2 cellular contexts compared by ENCODE assay signal in genomic region chr12:104175726-104176247, GRCh38.
TF ChIP-seq lines count a peak whose summit lies in the region.

No MANE protein-coding gene starts in this region.

TF ChIP-seq in GM12891, 5 proteins besides CTCF, POLR2A, EP300 and RAD21:
- TF ChIP-seq PAX5 (IDR thresholded peaks at IDR 0.05; ENCODE audit: insufficient read depth, low read length, severe bottlenecking) = no peak
- TF ChIP-seq SPI1 (IDR thresholded peaks at IDR 0.05; ENCODE audit: low read depth, low read length) = peak; percentile 81
- TF ChIP-seq POU2F2 (IDR thresholded peaks at IDR 0.05; ENCODE audit: low read depth, low read length) = no peak
- no peak for TF ChIP-seq POLR2AphosphoS5 (IDR thresholded peaks at IDR 0.05; ENCODE audit: low read depth, low read length)
TF ChIP-seq in GM12891: peak in this region for 1.

TF ChIP-seq in HepG2, 621 proteins besides CTCF, POLR2A, EP300 and RAD21:
- no peak for TF ChIP-seq RARG (CRISPR knock-in tag; IDR thresholded peaks at IDR 0.05; ENCODE audit: low read depth)
- TF ChIP-seq GATA4 (IDR thresholded peaks at IDR 0.05; ENCODE audit: borderline replicate concordance, low read depth) = no peak
- TF ChIP-seq YEATS2 (CRISPR knock-in tag; IDR thresholded peaks at IDR 0.05; ENCODE audit: borderline replicate concordance) = no peak
- TF ChIP-seq FOSL1 (CRISPR knock-in tag; IDR thresholded peaks at IDR 0.05; ENCODE audit: borderline replicate concordance) = no peak
- TF ChIP-seq ZNF7 (CRISPR knock-in tag; IDR thresholded peaks at IDR 0.05) = no peak
- TF ChIP-seq ZBTB8A (CRISPR knock-in tag; IDR thresholded peaks at IDR 0.05; ENCODE audit: borderline replicate concordance, low read depth) = no peak
- no peak for TF ChIP-seq JARID2 (CRISPR knock-in tag; IDR thresholded peaks at IDR 0.05; ENCODE audit: insufficient replicate concordance)
- no peak for TF ChIP-seq ZNF670 (CRISPR knock-in tag; IDR thresholded peaks at IDR 0.05; ENCODE audit: borderline replicate concordance)
- no peak for TF ChIP-seq MAZ (IDR thresholded peaks at IDR 0.05; ENCODE audit: borderline replicate concordance, low read depth, low read length)
- TF ChIP-seq MAZ (CRISPR knock-in tag; IDR thresholded peaks at IDR 0.05; ENCODE audit: low read depth) = no peak
- no peak for TF ChIP-seq RAD51 (IDR thresholded peaks at IDR 0.05; ENCODE audit: borderline replicate concordance)
- no peak for TF ChIP-seq GPN1 (CRISPR knock-in tag; IDR thresholded peaks at IDR 0.05; ENCODE audit: borderline replicate concordance)
- TF ChIP-seq, protein P1, sequence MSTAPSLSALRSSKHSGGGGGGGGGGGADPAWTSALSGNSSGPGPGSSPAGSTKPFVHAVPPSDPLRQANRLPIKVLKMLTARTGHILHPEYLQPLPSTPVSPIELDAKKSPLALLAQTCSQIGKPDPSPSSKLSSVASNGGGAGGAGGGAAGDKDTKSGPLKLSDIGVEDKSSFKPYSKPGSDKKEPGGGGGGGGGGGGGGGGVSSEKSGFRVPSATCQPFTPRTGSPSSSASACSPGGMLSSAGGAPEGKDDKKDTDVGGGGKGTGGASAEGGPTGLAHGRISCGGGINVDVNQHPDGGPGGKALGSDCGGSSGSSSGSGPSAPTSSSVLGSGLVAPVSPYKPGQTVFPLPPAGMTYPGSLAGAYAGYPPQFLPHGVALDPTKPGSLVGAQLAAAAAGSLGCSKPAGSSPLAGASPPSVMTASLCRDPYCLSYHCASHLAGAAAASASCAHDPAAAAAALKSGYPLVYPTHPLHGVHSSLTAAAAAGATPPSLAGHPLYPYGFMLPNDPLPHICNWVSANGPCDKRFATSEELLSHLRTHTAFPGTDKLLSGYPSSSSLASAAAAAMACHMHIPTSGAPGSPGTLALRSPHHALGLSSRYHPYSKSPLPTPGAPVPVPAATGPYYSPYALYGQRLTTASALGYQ (CRISPR knock-in tag; IDR thresholded peaks at IDR 0.05) = no peak
- no peak for TF ChIP-seq CENPX (CRISPR knock-in tag; IDR thresholded peaks at IDR 0.05)
- no peak for TF ChIP-seq ZSCAN29 (CRISPR knock-in tag; conservative IDR thresholded peaks at IDR 0.05)
- no peak for TF ChIP-seq STAT5B (CRISPR knock-in tag; IDR thresholded peaks at IDR 0.05)
- no peak for TF ChIP-seq MEIS2 (CRISPR knock-in tag; IDR thresholded peaks at IDR 0.05)
